11 cellular contexts compared by ENCODE assay signal in the genomic region with DNA sequence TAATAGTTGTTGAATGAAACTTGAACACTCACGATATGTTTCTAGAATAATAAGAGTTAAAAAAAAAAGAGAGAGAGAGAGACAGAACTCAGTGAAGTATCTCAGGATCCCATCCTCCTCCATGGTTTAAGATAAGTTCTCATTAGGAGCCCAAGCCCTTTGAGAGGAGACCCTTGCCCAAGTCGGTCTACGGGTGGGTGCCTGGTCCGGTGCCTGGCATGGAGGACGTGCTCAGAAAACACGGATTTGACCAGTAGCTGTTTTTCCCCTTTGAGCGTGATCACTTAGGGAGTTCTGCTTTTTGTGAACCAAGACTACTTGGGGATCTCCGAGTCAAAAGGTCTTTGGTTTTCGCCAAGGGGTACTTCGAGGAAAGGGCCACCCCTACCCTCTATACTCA. TPM values are rescaled to one million over a fixed set of nuclear protein-coding genes. Genes with fewer than 3 reads are reported as not detected.
"Had no signal": no experiment of that assay in that cellular context is flagged by ENCODE, and none has a peak within 500 bp of the region (broad histone marks: within the 10 kb centered on the region; RNA-seq: fewer than 3 reads in every experiment).

No MANE protein-coding gene starts in this region.

- H3K9me3 Mint-ChIP-seq: GM23338 had no signal

- ATAC-seq: GM23338, HCT116 had no signal

- H3K4me3 Mint-ChIP-seq: GM23338, H9, HFFc6 had no signal

- H3K4me1 ChIP-seq: HAP-1 had no signal

- H3K36me3 ChIP-seq: HAP-1 had no signal

- H3K9me3 ChIP-seq: HAP-1 had no signal

- DNase-seq: GM23248, GOT3, H7, H9, HCEC 1CT, HFFc6 had no signal

- H3K4me3 ChIP-seq: GM23248, GM23338, HAP-1 had no signal

- H3K27ac Mint-ChIP-seq: GM23338, H9, HFFc6 had no signal

- H3K27ac ChIP-seq: GM23248 had no signal

RNA-seq across cellular contexts. Expression of gene CACNG2, which starts 40.6 kb away (rescaled TPM):
- total RNA-seq: GM23248, GM23338, H1, H4, H7, H9, HFFc6 had no signal
- polyA plus RNA-seq: GM23248, GM23338, H1 had no signal
